ENCODE assay signal across 24 cellular contexts in genomic region chr3:28859897-28860296, GRCh38.
"Had no signal": no experiment of that assay in that cellular context is flagged by ENCODE, and none has a peak within 500 bp of the region (broad histone marks: within the 10 kb centered on the region; RNA-seq: fewer than 3 reads in every experiment).

No MANE protein-coding gene starts in this region.

- H3K27ac ChIP-seq: breast epithelium, esophagus muscularis mucosa, pancreas, prostate gland, sigmoid colon, suprapubic skin, transverse colon, VCaP had no signal

- H3K27me3 ChIP-seq: breast epithelium, esophagus muscularis mucosa, gastrocnemius medialis, pancreas, sigmoid colon, suprapubic skin, transverse colon had no signal

- DNase-seq: activated CD4-positive, alpha-beta memory T cell treated with anti-CD3 and anti-CD28 coated beads for 36 hours; activated CD4-positive, alpha-beta T cell treated with anti-CD3 and anti-CD28 coated beads for 48 hours; activated CD8-positive, alpha-beta memory T cell treated with anti-CD3 and anti-CD28 coated beads, Interleukin-2, amount 50 U/mL, for 4 hours; activated effector memory CD4-positive, alpha-beta T cell treated with anti-CD3 and anti-CD28 coated beads, Interleukin-2, amount 50 U/mL, for 16 hours; activated naive CD4-positive, alpha-beta T cell treated with anti-CD3 and anti-CD28 coated beads, Interleukin-2, amount 10 ng/mL, durations not matched to agents 7 days and 5 days; activated naive CD8-positive, alpha-beta T cell treated with anti-CD3 and anti-CD28 coated beads, Interleukin-2, amount 10 ng/mL, durations not matched to agents 7 days and 5 days; activated T-cell treated with anti-CD3 and anti-CD28 coated beads, Interleukin-2, amount 50 U/mL, for 1 hour; amniotic stem cell; endodermal cell; glutamatergic neuron; left colon; naive thymus-derived CD4-positive, alpha-beta T cell; retina; sigmoid colon; stimulated activated naive CD4-positive, alpha-beta T cell; T-helper 9 cell; transverse colon had no signal

- H3K4me3 ChIP-seq: breast epithelium, esophagus muscularis mucosa, pancreas, prostate gland, sigmoid colon, suprapubic skin, transverse colon had no signal

- H3K4me1 ChIP-seq: breast epithelium, pancreas, prostate gland, sigmoid colon, transverse colon had no signal

- ATAC-seq: left colon; naive thymus-derived CD4-positive, alpha-beta T cell had no signal

- H3K9me3 ChIP-seq: breast epithelium, esophagus muscularis mucosa, gastrocnemius medialis, pancreas, prostate gland, sigmoid colon, suprapubic skin, transverse colon had no signal

- H3K36me3 ChIP-seq: breast epithelium, esophagus muscularis mucosa, gastrocnemius medialis, pancreas, prostate gland, sigmoid colon, suprapubic skin, transverse colon had no signal
